ENCODE assay signal across 8 cellular contexts in genomic region chr19:4267101-4267900, GRCh38. TPM values are rescaled to one million over a fixed set of nuclear protein-coding genes. Genes with fewer than 3 reads are reported as not detected.
DNase-seq lines count a peak whose midpoint lies in the region; ATAC-seq and TF ChIP-seq lines count a peak whose summit lies in the region.

No MANE protein-coding gene starts in this region.

- peaks cover 54 to 64% of the 10 kb centered on the region in 2 donors for H3K36me3 Mint-ChIP-seq in stimulated activated naive B cell treated with anti-CD40 and anti-IgM and Interleukin-4, amounts not matched to agents 10 μg/mL and 1 μg/mL and 100 μg/mL, for 72 hours

- peaks cover under 1% of the 10 kb centered on the region for H3K36me3 ChIP-seq in mucosa of descending colon (ENCODE audit: low read depth)

- intact Hi-C loops in mucosa of descending colon (cut with DNase I, micrococcal nuclease) = loop anchor here (5.0 to 10.0 kb wide), 2 partner anchors 85 to 88 kb away; no protein-coding TSS in a partner anchor

- H3K4me3 Mint-ChIP-seq in stimulated activated naive B cell treated with anti-CD40 and anti-IgM and Interleukin-4, amounts not matched to agents 10 μg/mL and 1 μg/mL and 100 μg/mL, for 72 hours = no peak overlapping the region

- no peaks in the 10 kb centered on the region for H3K9me3 Mint-ChIP-seq in stimulated activated naive B cell treated with anti-CD40 and anti-IgM and Interleukin-4, amounts not matched to agents 10 μg/mL and 1 μg/mL and 100 μg/mL, for 72 hours

- H3K27ac Mint-ChIP-seq in stimulated activated naive B cell treated with anti-CD40 and anti-IgM and Interleukin-4, amounts not matched to agents 10 μg/mL and 1 μg/mL and 100 μg/mL, for 72 hours = peak overlapping the region; percentile 68

- H3K9me3 ChIP-seq in mucosa of descending colon = no peaks in the 10 kb centered on the region

- peak; percentile 76 for TF ChIP-seq CTCF in mucosa of descending colon (IDR thresholded peaks at IDR 0.05)

- no peak overlapping the region for H3K4me3 ChIP-seq in mucosa of descending colon

- DNase-seq in NCI-H1105 treated with DMSO at 0.1 percent for 48 hours (lab: John Stamatoyannopoulos, UW) (peak; percentile 38), NCI-H1105 (lab: John Stamatoyannopoulos, UW) (no peak), NCI-H524 treated with DMSO at 0.1 percent for 48 hours (lab: John Stamatoyannopoulos, UW) (peak; percentile 30), mucosa of descending colon (peak; percentile 72 to 79 (median 74))
- DNase-seq in activated CD4-positive, alpha-beta T cell treated with anti-CD3 and anti-CD28 coated beads, Interleukin-2, amount 50 U/mL, for 4 hours = peak; percentile 53 to 54
- peak; percentile 50 for DNase-seq in effector CD4-positive, alpha-beta T cell
- DNase-seq in stimulated activated naive B cell treated with anti-CD40 and anti-IgM and Interleukin-4, amounts not matched to agents 10 μg/mL and 1 μg/mL and 100 μg/mL, for 72 hours = peak; percentile 35

- H3K4me1 Mint-ChIP-seq in stimulated activated naive B cell treated with anti-CD40 and anti-IgM and Interleukin-4, amounts not matched to agents 10 μg/mL and 1 μg/mL and 100 μg/mL, for 72 hours = peaks cover 14 to 36% of the 10 kb centered on the region in 2 donors

- H3K4me1 ChIP-seq in mucosa of descending colon (ENCODE audit: low read depth) = peaks cover 14% of the 10 kb centered on the region

- ATAC-seq in mucosa of descending colon (peak; percentile 70), HG03460 (IDR thresholded peaks at IDR 0.05; ENCODE audit: unreplicated experiment) (no peak)
- ATAC-seq in stimulated activated naive B cell treated with anti-CD40 and anti-IgM and Interleukin-4, amounts not matched to agents 10 μg/mL and 1 μg/mL and 100 μg/mL, for 72 hours (replicated peaks) = peak; percentile 52 to 67

- H3K27me3 Mint-ChIP-seq in stimulated activated naive B cell treated with anti-CD40 and anti-IgM and Interleukin-4, amounts not matched to agents 10 μg/mL and 1 μg/mL and 100 μg/mL, for 72 hours = no peaks in the 10 kb centered on the region

RNA-seq across cellular contexts. Expression of gene SHD, which starts 11.8 kb away (rescaled TPM):
- total RNA-seq in mucosa of descending colon = 10 to 100 TPM in 2 of 3 donors, 1 to 10 TPM in 1; 4.6 to 27.8 (median 21.0) TPM

RNA-seq across cellular contexts. Expression of gene YJU2, which starts 20.4 kb away (rescaled TPM):
- 10 to 100 TPM; 16.7 to 22.2 (median 20.0) TPM for total RNA-seq in mucosa of descending colon

RNA-seq across cellular contexts. Expression of gene TMIGD2, which starts 34.9 kb away (rescaled TPM):
- total RNA-seq in mucosa of descending colon = 1 to 10 TPM in 2 of 3 donors, under 1 TPM in 1; 0.46 to 1.3 (median 1.2) TPM

RNA-seq across cellular contexts. Expression of gene FSD1, which starts 37.1 kb away (rescaled TPM):
- total RNA-seq in mucosa of descending colon = 1 to 10 TPM in 1 of 3 donors, under 1 TPM in 2; 0.64 to 2.0 (median 0.84) TPM

RNA-seq across cellular contexts. Expression of gene EBI3, which starts 38.0 kb away (rescaled TPM):
- total RNA-seq in mucosa of descending colon = 1 to 10 TPM; 1.1 to 5.4 (median 3.6) TPM
